Comparison of ENCODE assay signal across 1 cellular context in genomic region chr19:51337861-51338562, GRCh38.
TF ChIP-seq lines count a peak whose summit lies in the region.

No MANE protein-coding gene starts in this region.

TF ChIP-seq in HCT116, 20 proteins besides CTCF, POLR2A, EP300 and RAD21 (continued from another document):
- no peak for TF ChIP-seq REST (IDR thresholded peaks at IDR 0.05; ENCODE audit: low read depth)
- TF ChIP-seq MAX (IDR thresholded peaks at IDR 0.05), result no peak
- TF ChIP-seq EZH2phosphoT487 (IDR thresholded peaks at IDR 0.05; ENCODE audit: borderline replicate concordance), result no peak
- no peak for TF ChIP-seq ZBTB33 (IDR thresholded peaks at IDR 0.05; ENCODE audit: extremely low read depth, insufficient replicate concordance, low read length)
- no peak for TF ChIP-seq POLR2AphosphoS5 (IDR thresholded peaks at IDR 0.05; ENCODE audit: low read depth, low read length)
- TF ChIP-seq ZNF274 (IDR thresholded peaks at IDR 0.05; ENCODE audit: low read depth, low read length), result no peak
- TF ChIP-seq SP1 (IDR thresholded peaks at IDR 0.05; ENCODE audit: low read depth), result no peak
- TF ChIP-seq CEBPB (IDR thresholded peaks at IDR 0.05; ENCODE audit: low read depth), result no peak
- TF ChIP-seq SRF (IDR thresholded peaks at IDR 0.05; ENCODE audit: low read depth), result no peak
- no peak for TF ChIP-seq ATF3 (IDR thresholded peaks at IDR 0.05)
- no peak for TF ChIP-seq TCF7L2 (IDR thresholded peaks at IDR 0.05; ENCODE audit: borderline replicate concordance, extremely low read depth, insufficient read depth, insufficient read length)
- no peak for TF ChIP-seq SIN3A (IDR thresholded peaks at IDR 0.05; ENCODE audit: low read depth)
- TF ChIP-seq ELF1 (IDR thresholded peaks at IDR 0.05; ENCODE audit: borderline replicate concordance, low read depth), result no peak
